In the genomic region with DNA sequence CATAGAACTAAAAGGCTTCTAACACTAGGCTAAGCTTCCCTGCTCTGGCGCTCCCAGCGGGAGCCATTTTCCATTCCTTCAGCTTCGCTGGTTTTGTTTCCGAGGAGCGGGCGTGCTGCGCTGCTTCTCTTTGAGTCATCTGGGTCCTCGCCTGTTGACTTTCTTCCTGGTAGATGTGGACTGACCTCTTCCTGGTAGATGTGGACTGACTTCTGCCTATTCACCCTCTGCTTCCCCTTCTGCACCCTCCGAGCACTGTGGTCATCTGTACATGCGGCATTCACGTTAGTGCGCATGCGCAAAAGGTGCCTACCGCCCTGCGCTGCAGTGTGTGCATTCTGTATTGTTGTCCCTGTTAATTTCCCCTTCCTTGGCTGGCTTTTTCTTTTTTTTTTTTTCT, we compare ENCODE assay signal across 10 cellular contexts. TPM values are rescaled to one million over a fixed set of nuclear protein-coding genes. Genes with fewer than 3 reads are reported as not detected.
DNase-seq lines count a peak whose midpoint lies in the region; ATAC-seq and TF ChIP-seq lines count a peak whose summit lies in the region.
"Had no signal": no experiment of that assay in that cellular context is flagged by ENCODE, and none has a peak within 500 bp of the region (broad histone marks: within the 10 kb centered on the region; RNA-seq: fewer than 3 reads in every experiment).

No MANE protein-coding gene starts in this region.

- no peak overlapping the region for H4K8ac ChIP-seq in trophoblast cell (ENCODE audit: low read depth, low read length)

- intact Hi-C loops in left ventricle myocardium inferior (cut with micrococcal nuclease), result no loop called here

- H3K36me3 ChIP-seq in left ventricle myocardium inferior, result peaks cover 8% of the 10 kb centered on the region
- peaks cover 5 to 14% of the 10 kb centered on the region in 2 experiments for H3K36me3 ChIP-seq in trophoblast cell (ENCODE audit: control insufficient read depth in 1 of 2, insufficient read depth in 2 of 2, low read length in 2 of 2)

- H3K79me2 ChIP-seq in trophoblast cell (ENCODE audit: control insufficient read depth, insufficient read depth, low read length, poor library complexity), result no peaks in the 10 kb centered on the region

- no peaks in the 10 kb centered on the region for H3K9me3 ChIP-seq in left ventricle myocardium inferior (replicated peaks)
- peaks cover 2% of the 10 kb centered on the region for H3K9me3 ChIP-seq in trophoblast cell (ENCODE audit: insufficient read depth, low read depth, low read length)

- no peak overlapping the region for H2AK5ac ChIP-seq in trophoblast cell (ENCODE audit: low read length)

- H3K79me1 ChIP-seq in trophoblast cell (ENCODE audit: low read length), result no peaks in the 10 kb centered on the region

- H3K9ac ChIP-seq in trophoblast cell (ENCODE audit: low read length), result no peak overlapping the region

- H4K12ac ChIP-seq in trophoblast cell (ENCODE audit: low read depth, low read length), result no peak overlapping the region

- H4K91ac ChIP-seq in trophoblast cell (ENCODE audit: low read depth, low read length), result no peak overlapping the region

- no peak overlapping the region for H3K14ac ChIP-seq in trophoblast cell (ENCODE audit: low read length)

- H3K18ac ChIP-seq in trophoblast cell (ENCODE audit: low read length), result no peak overlapping the region

- H3K23ac ChIP-seq in trophoblast cell (ENCODE audit: low read length), result no peak overlapping the region

- peak in 11 of 14 donors; percentile 9 to 67 (median 39) for DNase-seq in C1 segment of cervical spinal cord (lab: John Stamatoyannopoulos, UW)
- DNase-seq in RWPE1 (ENCODE audit: low spot score), result no peak
- DNase-seq in left ventricle myocardium inferior, result peak; percentile 76
- peak; percentile 20 to 43 for DNase-seq in trophoblast cell
- DNase-seq in NCI-H526 treated with DMSO at 0.1 percent for 48 hours (lab: John Stamatoyannopoulos, UW), result no peak
- no peak for DNase-seq in NCI-H524 treated with DMSO at 0.1 percent for 48 hours (lab: John Stamatoyannopoulos, UW)
- DNase-seq: activated naive CD4-positive, alpha-beta T cell treated with Interleukin-2 at 50 U/mL for 16 hours; NCI-H69 had no signal

- H3K4me3 ChIP-seq in left ventricle myocardium inferior (no peak overlapping the region), trophoblast cell (ENCODE audit: low read depth, low read length) (no peak overlapping the region)

- H3K27ac ChIP-seq in RWPE1 (0 out of 2 replicates have a peak overlapping the region, but pooled peaks have one; percentile 16), left ventricle myocardium inferior (replicated peaks) (peak overlapping the region; percentile 87), trophoblast cell (ENCODE audit: low read depth, low read length) (no peak overlapping the region)

- H3K4me1 ChIP-seq in left ventricle myocardium inferior (peaks cover 47% of the 10 kb centered on the region), trophoblast cell (ENCODE audit: control insufficient read depth in 1 of 2, insufficient read depth in 2 of 2, low read length in 2 of 2) (no peaks in the 10 kb centered on the region)

- POLR2A ChIA-PET in RWPE1 (lab: Yijun Ruan, JAX; ENCODE audit: low non-redundant PET), result no interaction called here

- H3K4ac ChIP-seq in trophoblast cell (ENCODE audit: low read depth, low read length), result no peak overlapping the region

- TF ChIP-seq CTCF in RWPE1 (conservative IDR thresholded peaks at IDR 0.05; ENCODE audit: low read depth), result no peak
- TF ChIP-seq CTCF in left ventricle myocardium inferior (IDR thresholded peaks at IDR 0.05; ENCODE audit: borderline replicate concordance), result no peak

- H2AFZ ChIP-seq in trophoblast cell (ENCODE audit: insufficient read depth, low read length, poor library complexity), result no peak overlapping the region

- H2BK12ac ChIP-seq in trophoblast cell (ENCODE audit: low read length), result no peak overlapping the region

- H3K27me3 ChIP-seq in left ventricle myocardium inferior (ENCODE audit: low read depth) (no peaks in the 10 kb centered on the region), trophoblast cell (ENCODE audit: insufficient read depth, low read length) (no peaks in the 10 kb centered on the region)

- ATAC-seq in HG02981 (IDR thresholded peaks at IDR 0.05; ENCODE audit: unreplicated experiment), result no peak
- no peak for ATAC-seq in HG02588 (IDR thresholded peaks at IDR 0.05; ENCODE audit: unreplicated experiment)

- H2BK120ac ChIP-seq in trophoblast cell (ENCODE audit: insufficient read depth, low read length, poor library complexity), result no peak overlapping the region

- no peak overlapping the region for H3K4me2 ChIP-seq in trophoblast cell (ENCODE audit: low read length)

- no CpG with 5 or more reads among the region's 15 CpGs for WGBS in trophoblast cell (ENCODE audit: extremely low coverage, insufficient coverage, insufficient read length)

- H2BK5ac ChIP-seq in trophoblast cell (ENCODE audit: low read depth, low read length, poor library complexity), result no peak overlapping the region

- CTCF ChIA-PET in RWPE1 (lab: Yijun Ruan, JAX), result no interaction called here

RNA-seq across cellular contexts. Expression of a gene that starts 40.8 kb away (rescaled TPM):
- 55.5 TPM for total RNA-seq in left ventricle myocardium inferior
- 71.4 and 71.6 TPM in 2 replicates for polyA plus RNA-seq in trophoblast cell (2013)

Comparison
In these comparisons a context has a peak if more than half of its experiments do, and no peak if none do; other contexts are left out.
1. DNase-seq: peak in C1 segment of cervical spinal cord (11 of 14), left ventricle myocardium inferior (single experiment) and trophoblast cell (2 of 2); none in RWPE1 (single experiment), NCI-H526 treated with DMSO at 0.1 percent for 48 hours (single experiment) and NCI-H524 treated with DMSO at 0.1 percent for 48 hours (single experiment).